ENCODE assay signal across 8 cellular contexts in genomic region chr14:50001146-50001998, GRCh38.
DNase-seq lines count a peak whose midpoint lies in the region; ATAC-seq and TF ChIP-seq lines count a peak whose summit lies in the region.

No MANE protein-coding gene starts in this region.

- H3K4me3 Mint-ChIP-seq in T-helper 17 cell = peak overlapping the region; percentile 94

- peaks cover 40 to 70% of the 10 kb centered on the region in 2 donors for H3K4me1 ChIP-seq in left lung
- peaks cover 11% of the 10 kb centered on the region for H3K4me1 ChIP-seq in HAP-1

- intact Hi-C loops in left lung (cut with DNase I) = loop anchor here in 1 of 2 donors (5.0 kb wide), 1 partner anchor 109 kb away; the partner anchor contains the start of gene ARF6

- peaks cover 46% of the 10 kb centered on the region for H3K4me1 Mint-ChIP-seq in T-helper 17 cell

- H3K4me3 ChIP-seq in HL-60 (replicated peaks; ENCODE audit: insufficient read depth, low read length) = no peak overlapping the region
- H3K4me3 ChIP-seq in astrocyte of the spinal cord (ENCODE audit: low read depth, low read length) = no peak overlapping the region
- H3K4me3 ChIP-seq in left lung = peak overlapping the region in 1 of 2 donors; percentile 1
- no peak overlapping the region for H3K4me3 ChIP-seq in HAP-1

- H3K27ac Mint-ChIP-seq in T-helper 17 cell = peak overlapping the region; percentile 99

- H3K36me3 Mint-ChIP-seq in T-helper 17 cell (ENCODE audit: low read depth) = no peaks in the 10 kb centered on the region

- H3K27me3 Mint-ChIP-seq in T-helper 17 cell = no peaks in the 10 kb centered on the region

- no peaks in the 10 kb centered on the region for H3K9me3 ChIP-seq in T-helper 17 cell (ENCODE audit: control insufficient read depth, low read length, poor library complexity, severe bottlenecking)
- H3K9me3 ChIP-seq in left lung = no peaks in the 10 kb centered on the region
- no peaks in the 10 kb centered on the region for H3K9me3 ChIP-seq in HAP-1

- H3K27ac ChIP-seq in HL-60 (replicated peaks) = peak overlapping the region; percentile 27
- H3K27ac ChIP-seq in left lung = peak overlapping the region; percentile 94 to 96

- in situ Hi-C loops in astrocyte of the spinal cord (cut with HindIII; ENCODE audit: low sequenced_read_pairs) (no loop called here), HAP-1 (cut with MboI; ENCODE audit: low sequenced_read_pairs) (no loop called here)

- TF ChIP-seq CTCF in HL-60 (IDR thresholded peaks at IDR 0.05; ENCODE audit: insufficient read depth, low read length) (no peak), astrocyte of the spinal cord (IDR thresholded peaks at IDR 0.05; ENCODE audit: low read depth, low read length) (no peak), left lung (IDR thresholded peaks at IDR 0.05) (no peak)

- peak; percentile 82 for DNase-seq in NK-92 treated with Interleukin-12 subunit alpha and Interleukin-12 subunit beta, amount 100 ng/mL, for 24 hours (lab: John Stamatoyannopoulos, UW)
- DNase-seq in NK-92 (lab: John Stamatoyannopoulos, UW; ENCODE audit: unreplicated experiment) (no peak), HL-60 (ENCODE audit: low read depth in 1 of 2, low spot score in 1 of 2) (peak in 1 of 2 experiments; percentile 51), T-helper 17 cell (peak; percentile 42 to 60 (median 44)), astrocyte of the spinal cord (ENCODE audit: low read depth, low spot score) (peak; percentile 88), left lung (peak in 1 of 2 donors; percentile 57), HAP-1 (ENCODE audit: low spot score in 2 of 2) (no peak)
- DNase-seq in stimulated activated CD8-positive, alpha-beta memory T cell treated with anti-CD3 and anti-CD28 coated beads, Interleukin-12 subunit alpha, Interleukin-12 subunit beta, amount 100 ng/mL, for 1 hour (ENCODE audit: low read depth) = peak; percentile 47

- H3K36me3 ChIP-seq in left lung (no peaks in the 10 kb centered on the region), HAP-1 (replicated peaks) (no peaks in the 10 kb centered on the region)

- H3K27me3 ChIP-seq in HL-60 (ENCODE audit: insufficient read depth, poor library complexity, severe bottlenecking) = no peaks in the 10 kb centered on the region
- peaks cover 0 to 7% of the 10 kb centered on the region in 2 donors for H3K27me3 ChIP-seq in left lung
- H3K27me3 ChIP-seq in HAP-1 (ENCODE audit: low read depth) = no peaks in the 10 kb centered on the region

- ATAC-seq in T-helper 17 cell (peak; percentile 53), left lung (peak; percentile 64)

Comparison
In these comparisons a context has a peak if more than half of its experiments do, and no peak if none do; other contexts are left out.
1. DNase-seq: peak in NK-92 treated with Interleukin-12 subunit alpha and Interleukin-12 subunit beta, amount 100 ng/mL, for 24 hours (single experiment), T-helper 17 cell (3 of 3), astrocyte of the spinal cord (single experiment) and stimulated activated CD8-positive, alpha-beta memory T cell treated with anti-CD3 and anti-CD28 coated beads, Interleukin-12 subunit alpha, Interleukin-12 subunit beta, amount 100 ng/mL, for 1 hour (single experiment); none in NK-92 (single experiment) and HAP-1 (0 of 2).